ENCODE assay signal across 8 cellular contexts in genomic region chr6:78836610-78837009, GRCh38.
"Had no signal": no experiment of that assay in that cellular context is flagged by ENCODE, and none has a peak within 500 bp of the region (broad histone marks: within the 10 kb centered on the region; RNA-seq: fewer than 3 reads in every experiment).

No MANE protein-coding gene starts in this region.

- FAIRE-seq: HTR-8/SVneo had no signal

- H3K4me3 ChIP-seq: GM23248, HAP-1 had no signal

- H3K27ac ChIP-seq: GM23248 had no signal

- DNase-seq: GM23248, GOT3, H7, HFFc6, KBM-7 had no signal

- H3K9ac ChIP-seq: GM23248 had no signal

- ATAC-seq: HCT116 had no signal

- H3K36me3 ChIP-seq: HAP-1 had no signal

- H2AFZ ChIP-seq: GM23248 had no signal

- H3K9me3 ChIP-seq: HAP-1 had no signal
